ENCODE assay signal across 11 cellular contexts in the genomic region with DNA sequence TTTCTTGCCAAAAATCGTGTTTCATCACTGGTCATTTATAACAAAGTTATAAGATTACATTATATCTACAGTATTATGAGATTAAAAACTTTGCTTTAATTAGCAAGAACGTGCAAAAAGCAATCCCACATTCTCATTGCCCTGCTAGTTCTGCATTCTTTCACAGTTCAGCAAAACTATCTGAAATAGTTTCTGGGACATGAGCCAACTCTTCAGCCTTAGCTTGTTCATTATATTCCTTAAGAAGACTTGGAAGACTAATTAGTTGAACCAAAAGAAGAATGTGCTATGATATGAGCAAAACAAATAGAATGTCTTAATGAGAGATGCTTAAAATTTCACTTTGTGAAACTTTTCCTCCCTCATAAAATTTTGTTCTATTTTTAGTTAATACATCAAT.
A peak's percentile ranks its signal among the peaks of the same experiment; 100 is the strongest.
DNase-seq lines count a peak whose midpoint lies in the region; TF ChIP-seq lines count a peak whose summit lies in the region.
"Had no signal": no experiment of that assay in that cellular context is flagged by ENCODE, and none has a peak within 500 bp of the region (broad histone marks: within the 10 kb centered on the region; RNA-seq: fewer than 3 reads in every experiment).

No MANE protein-coding gene starts in this region.

- H3K9ac ChIP-seq in rectal smooth muscle tissue (ENCODE audit: low read length) = no peak overlapping the region

- DNase-seq in EH (ENCODE audit: low read depth) (peak; percentile 97), foreskin melanocyte (peak; percentile 79), substantia nigra (lab: John Stamatoyannopoulos, UW) (no peak), UCSD-AML1 (lab: John Stamatoyannopoulos, UW; ENCODE audit: unreplicated experiment) (no peak), NCI-H2029 (lab: John Stamatoyannopoulos, UW) (no peak)
- DNase-seq in stimulated activated CD4-positive, alpha-beta T cell treated with anti-CD3 and anti-CD28 coated beads, Interleukin-1b, Interleukin-23, amount 100 ng/mL, for 48 hours = no peak
- DNase-seq: NCI-H1694, ovary had no signal

- H3K27ac ChIP-seq in VCaP (peak overlapping the region; percentile 54), rectal smooth muscle tissue (ENCODE audit: low read depth, low read length) (peak overlapping the region; percentile 55), substantia nigra (ENCODE audit: low read depth, low read length, poor library complexity, severe bottlenecking) (no peak overlapping the region)
- H3K27ac ChIP-seq: ovary, RWPE1 had no signal

- no peak overlapping the region for H3K4me3 ChIP-seq in rectal smooth muscle tissue (ENCODE audit: low read length)
- H3K4me3 ChIP-seq: ovary had no signal

- peaks cover 17% of the 10 kb centered on the region for H3K4me1 ChIP-seq in rectal smooth muscle tissue (ENCODE audit: control insufficient read depth, insufficient read depth, low read length)

- H3K36me3 ChIP-seq in rectal smooth muscle tissue (ENCODE audit: control insufficient read depth, insufficient read depth, low read length) = no peaks in the 10 kb centered on the region
- H3K36me3 ChIP-seq: ovary had no signal

- H3K27me3 ChIP-seq in rectal smooth muscle tissue (ENCODE audit: control insufficient read depth, insufficient read depth, low read length) = no peaks in the 10 kb centered on the region
- H3K27me3 ChIP-seq: ovary had no signal

- TF ChIP-seq CTCF in VCaP (conservative IDR thresholded peaks at IDR 0.05) = no peak

Comparison
In these comparisons a context has a peak if more than half of its experiments do, and no peak if none do; other contexts are left out.
1. DNase-seq: peak in EH (single experiment) and foreskin melanocyte (single experiment); none in substantia nigra (0 of 49), UCSD-AML1 (single experiment), stimulated activated CD4-positive, alpha-beta T cell treated with anti-CD3 and anti-CD28 coated beads, Interleukin-1b, Interleukin-23, amount 100 ng/mL, for 48 hours (single experiment) and NCI-H2029 (single experiment).